29 cellular contexts compared by ENCODE assay signal in genomic region chr13:110197041-110197440, GRCh38.
DNase-seq lines count a peak whose midpoint lies in the region; ATAC-seq and TF ChIP-seq lines count a peak whose summit lies in the region.
"Had no signal": no experiment of that assay in that cellular context is flagged by ENCODE, and none has a peak within 500 bp of the region (broad histone marks: within the 10 kb centered on the region; RNA-seq: fewer than 3 reads in every experiment).

No MANE protein-coding gene starts in this region.

- 15% methylated on average over 3 of the region's 3 CpGs for WGBS in smooth muscle cell (ENCODE audit: low lambda C conversion rate)

- H3K4me1 ChIP-seq in Caco-2 (peaks cover 63% of the 10 kb centered on the region), smooth muscle cell (ENCODE audit: low read depth) (peaks cover 7% of the 10 kb centered on the region), left lung (no peaks in the 10 kb centered on the region)
- H3K4me1 ChIP-seq: neural progenitor cell, parathyroid adenoma, testis, uterus had no signal

- H3K4me1 Mint-ChIP-seq in Caco-2 (ENCODE audit: low read depth, unreplicated experiment): peaks cover 72% of the 10 kb centered on the region
- H3K4me1 Mint-ChIP-seq: memory B cell, neural progenitor cell had no signal

- intact Hi-C loops in Caco-2 (cut with micrococcal nuclease; ENCODE audit: unreplicated experiment) (loop anchor here (1.0 kb wide), 3 partner anchors 9 to 59 kb away; no protein-coding TSS in a partner anchor), left lung (cut with DNase I) (no loop called here)

- peak overlapping the region; percentile 3 for H3K4me3 Mint-ChIP-seq in Caco-2 (ENCODE audit: unreplicated experiment)
- H3K4me3 Mint-ChIP-seq: activated T-cell treated with anti-CD3 and anti-CD28 coated beads, Interleukin-2, amount 50 U/mL, for 72 hours; memory B cell; neural progenitor cell; T-helper 2 cell treated with Interferon-gamma antibody and Interleukin-4, amounts not matched to agents 5 μg/mL and 100 μg/mL, for 36 hours had no signal

- H3K27ac ChIP-seq in smooth muscle cell (ENCODE audit: low read depth): peak overlapping the region; percentile 90
- H3K27ac ChIP-seq in left lung: no peak overlapping the region
- H3K27ac ChIP-seq: neural progenitor cell, parathyroid adenoma, testis, uterus had no signal

- H2AFZ ChIP-seq in smooth muscle cell (ENCODE audit: low read depth): no peak overlapping the region
- H2AFZ ChIP-seq: neural progenitor cell, parathyroid adenoma had no signal

- POLR2A ChIA-PET in Caco-2 (lab: Charles Lee): interaction anchor here (0.7 kb wide), 1 partner anchor 9 kb away, joined by 3 read pairs; no protein-coding TSS in a partner anchor

- H3F3A ChIP-seq in smooth muscle cell (ENCODE audit: low read depth): peaks cover 87% of the 10 kb centered on the region

- H3K9me3 ChIP-seq in Caco-2 (no peaks in the 10 kb centered on the region), smooth muscle cell (replicated peaks; ENCODE audit: low read depth) (no peaks in the 10 kb centered on the region), left lung (no peaks in the 10 kb centered on the region)
- H3K9me3 ChIP-seq: testis, uterus had no signal

- no peak for ATAC-seq in left lung
- ATAC-seq: activated T-cell treated with anti-CD3 and anti-CD28 coated beads, Interleukin-2, amount 50 U/mL, for 72 hours; left colon; stimulated activated naive CD8-positive, alpha-beta T cell treated with anti-CD3 and anti-CD28 coated beads, Interleukin-15, Interleukin-2, amounts not matched to agents 100 U/mL and 50 U/mL, for 24 hours had no signal

- H3K4me2 ChIP-seq in smooth muscle cell: peak overlapping the region; percentile 35
- H3K4me2 ChIP-seq: neural progenitor cell had no signal

- DNase-seq in Caco-2 (peak; percentile 69 to 73), choroid plexus epithelial cell (ENCODE audit: low read depth) (peak; percentile 73), foreskin fibroblast (peak; percentile 25 to 46), smooth muscle cell (lab: John Stamatoyannopoulos, UW; ENCODE audit: unreplicated experiment) (no peak), GOT3 (lab: John Stamatoyannopoulos, UW) (no peak), NCI-H1048 (lab: John Stamatoyannopoulos, UW) (no peak), left lung (no peak)
- DNase-seq: activated CD4-positive, alpha-beta T cell treated with anti-CD3 and anti-CD28 coated beads, Interleukin-2, amount 50 U/mL, for 48 hours; activated CD4-positive, CD25-positive, alpha-beta regulatory T cell treated with anti-CD3 and anti-CD28 coated beads, Interleukin-2, amount 50 U/mL, for 72 hours; activated naive CD4-positive, alpha-beta T cell treated with Interleukin-2 at 50 U/mL for 16 hours; activated T-cell treated with anti-CD3 and anti-CD28 coated beads, Interleukin-2, amount 50 U/mL, for 72 hours; C1 segment of cervical spinal cord; cerebellar nuclear complex; COR-L47; GDM1; left colon; MV-4-11; NCI-H146; NCI-H2107; NCI-H446; retina; stimulated activated CD4-positive, alpha-beta T cell treated with anti-CD3 and anti-CD28 coated beads, Interleukin-2, amount 100 ng/mL, for 24 hours; stimulated activated naive CD8-positive, alpha-beta T cell treated with anti-CD3 and anti-CD28 coated beads, Interleukin-15, Interleukin-2, amounts not matched to agents 100 U/mL and 50 U/mL, for 24 hours; testis; uterus had no signal

- H3K27ac Mint-ChIP-seq in Caco-2 (ENCODE audit: unreplicated experiment): peak overlapping the region; percentile 85
- H3K27ac Mint-ChIP-seq: activated T-cell treated with anti-CD3 and anti-CD28 coated beads, Interleukin-2, amount 50 U/mL, for 72 hours; memory B cell; neural progenitor cell; T-helper 2 cell treated with Interferon-gamma antibody and Interleukin-4, amounts not matched to agents 5 μg/mL and 100 μg/mL, for 36 hours had no signal

- H4K20me1 ChIP-seq in smooth muscle cell (ENCODE audit: low read depth): peaks cover 38% of the 10 kb centered on the region

- no peaks in the 10 kb centered on the region for H3K36me3 ChIP-seq in Caco-2 (ENCODE audit: control insufficient read depth, insufficient read depth, low read length)
- H3K36me3 ChIP-seq in smooth muscle cell (ENCODE audit: low read depth): peaks cover 4% of the 10 kb centered on the region
- H3K36me3 ChIP-seq in left lung: peaks cover 0 to 67% of the 10 kb centered on the region in 2 donors
- H3K36me3 ChIP-seq: neural progenitor cell, uterus had no signal

- BruUV-seq in Caco-2 (replicated peaks; lab: Mats Ljungman, UMichigan): no TSS peak

- no peak overlapping the region for H3K4me3 ChIP-seq in Caco-2 (ENCODE audit: low read depth, low read length)
- H3K4me3 ChIP-seq in choroid plexus epithelial cell (ENCODE audit: low read depth, low read length): no peak overlapping the region
- no peak overlapping the region for H3K4me3 ChIP-seq in foreskin fibroblast (ENCODE audit: low read depth in 1 of 2, low read length in 2 of 2)
- no peak overlapping the region for H3K4me3 ChIP-seq in smooth muscle cell
- no peak overlapping the region for H3K4me3 ChIP-seq in left lung
- H3K4me3 ChIP-seq: neural progenitor cell, testis, uterus had no signal

- no peak for TF ChIP-seq CTCF in Caco-2 (IDR thresholded peaks at IDR 0.05; ENCODE audit: insufficient read depth in 1 of 2, low read depth in 1 of 2, low read length in 1 of 2, severe bottlenecking in 1 of 2, unreplicated experiment in 1 of 2)
- TF ChIP-seq CTCF in choroid plexus epithelial cell (conservative IDR thresholded peaks at IDR 0.05; ENCODE audit: low read depth, low read length): no peak
- TF ChIP-seq CTCF in foreskin fibroblast (IDR thresholded peaks at IDR 0.05; ENCODE audit: low read depth, low read length): no peak
- no peak for TF ChIP-seq CTCF in smooth muscle cell (IDR thresholded peaks at IDR 0.05; ENCODE audit: borderline replicate concordance, insufficient read depth, poor library complexity, severe bottlenecking)
- no peak for TF ChIP-seq CTCF in left lung (IDR thresholded peaks at IDR 0.05)

- H3K9me3 Mint-ChIP-seq in Caco-2 (ENCODE audit: unreplicated experiment): no peaks in the 10 kb centered on the region
- H3K9me3 Mint-ChIP-seq: activated T-cell treated with anti-CD3 and anti-CD28 coated beads, Interleukin-2, amount 50 U/mL, for 72 hours; memory B cell; neural progenitor cell; T-helper 2 cell treated with Interferon-gamma antibody and Interleukin-4, amounts not matched to agents 5 μg/mL and 100 μg/mL, for 36 hours had no signal

- CTCF ChIA-PET in Caco-2 (lab: Charles Lee): no interaction called here

- no peaks in the 10 kb centered on the region for H3K27me3 Mint-ChIP-seq in Caco-2 (ENCODE audit: insufficient read depth, unreplicated experiment)

- no peaks in the 10 kb centered on the region for H3K79me2 ChIP-seq in smooth muscle cell (ENCODE audit: low read depth)
- H3K79me2 ChIP-seq: parathyroid adenoma had no signal

- H3K27me3 ChIP-seq in Caco-2 (replicated peaks; ENCODE audit: control insufficient read depth, insufficient read depth, low read length) (no peaks in the 10 kb centered on the region), smooth muscle cell (ENCODE audit: low read depth) (no peaks in the 10 kb centered on the region), left lung (no peaks in the 10 kb centered on the region)
- H3K27me3 ChIP-seq: neural progenitor cell, testis, uterus had no signal

- H3K9ac ChIP-seq in smooth muscle cell (ENCODE audit: low read depth): peak overlapping the region; percentile 51
- H3K9ac ChIP-seq: neural progenitor cell, parathyroid adenoma had no signal

- H3K36me3 Mint-ChIP-seq in Caco-2 (ENCODE audit: insufficient read depth, unreplicated experiment): peaks cover 6% of the 10 kb centered on the region
- H3K36me3 Mint-ChIP-seq: memory B cell had no signal

Comparison
In these comparisons a context has a peak if more than half of its experiments do, and no peak if none do; other contexts are left out.
1. DNase-seq: peak in Caco-2 (2 of 2), choroid plexus epithelial cell (single experiment) and foreskin fibroblast (2 of 2); none in smooth muscle cell (single experiment), GOT3 (single experiment), NCI-H1048 (single experiment) and left lung (0 of 2).